Comparison of ENCODE assay signal across 9 cellular contexts in the genomic region with DNA sequence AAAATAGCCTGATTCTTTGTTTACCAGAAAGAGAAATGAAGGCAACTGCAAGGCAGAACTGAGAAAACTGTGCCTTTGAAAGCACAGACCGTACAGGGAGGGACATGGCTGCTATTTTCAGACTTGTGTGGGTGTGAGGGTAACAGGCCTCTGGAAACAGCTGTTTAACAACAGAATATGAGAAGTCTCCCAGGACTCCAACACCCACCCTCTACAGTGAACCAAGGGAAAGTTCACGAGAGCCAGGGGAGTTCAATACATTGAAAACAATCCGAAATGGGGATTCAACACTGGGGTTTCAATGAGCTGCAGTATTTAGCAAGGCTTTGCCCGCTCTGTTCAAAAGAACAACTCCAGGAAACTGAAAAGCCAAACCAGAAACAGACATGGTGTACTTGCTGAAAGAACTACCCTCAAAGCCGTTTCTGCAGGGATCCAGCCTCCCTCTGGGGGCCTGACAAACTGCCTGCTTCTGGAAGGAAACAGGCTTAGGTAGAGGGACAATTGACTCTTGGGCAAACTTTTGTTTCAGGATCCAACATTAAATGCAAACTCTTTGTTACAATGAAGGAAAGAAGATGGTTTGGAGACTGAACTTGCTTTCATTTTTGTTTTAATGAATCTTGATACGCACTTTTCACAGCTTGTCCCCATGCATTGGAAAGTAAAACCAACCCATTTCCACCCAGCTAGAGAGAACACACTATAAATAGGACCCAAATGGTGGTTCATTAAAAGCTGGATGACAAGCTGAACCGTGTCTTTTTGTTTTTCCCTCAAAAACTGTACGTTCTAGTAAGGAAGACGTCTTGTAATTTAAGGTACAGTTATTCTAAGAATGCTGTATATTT.
DNase-seq lines count a peak whose midpoint lies in the region; ATAC-seq and TF ChIP-seq lines count a peak whose summit lies in the region.
"Had no signal": no experiment of that assay in that cellular context is flagged by ENCODE, and none has a peak within 500 bp of the region (broad histone marks: within the 10 kb centered on the region; RNA-seq: fewer than 3 reads in every experiment).

No MANE protein-coding gene starts in this region.

- 24 to 31% methylated on average over 9 of the region's 9 CpGs for WGBS in GM23248 (ENCODE audit: low coverage in 1 of 2, low lambda C conversion rate in 2 of 2, missing lambda C conversion rate in 2 of 2), 2 experiments
- 45 to 66% methylated on average over 9 of the region's 9 CpGs for WGBS in heart right ventricle, 2 donors
- 37 to 56% methylated on average over 9 of the region's 9 CpGs for WGBS in testis, 2 donors
- 61% methylated on average over 9 of the region's 9 CpGs for WGBS in lower leg skin, 2 donors

- no peaks in the 10 kb centered on the region for H4K20me1 ChIP-seq in GM23248 (ENCODE audit: insufficient read depth)

- H3K27ac ChIP-seq in GM23248 (peak overlapping the region; percentile 70), heart right ventricle (peak overlapping the region; percentile 41 to 88 (median 67)), testis (peak overlapping the region; percentile 39 to 76)
- H3K27ac ChIP-seq: KMS-11 had no signal

- H3K4me3 ChIP-seq in GM23248: peak overlapping the region; percentile 54
- peak overlapping the region in 3 of 10 donors; percentile 0 to 29 (median 6) for H3K4me3 ChIP-seq in heart right ventricle
- H3K4me3 ChIP-seq in testis: no peak overlapping the region
- H3K4me3 ChIP-seq in lower leg skin (ENCODE audit: low read depth, poor library complexity, severe bottlenecking): no peak overlapping the region

- H3K9me3 Mint-ChIP-seq in T-helper 2 cell treated with Interferon-gamma antibody and Interleukin-4, amounts not matched to agents 5 μg/mL and 100 μg/mL, for 36 hours: no peaks in the 10 kb centered on the region

- H3K27ac Mint-ChIP-seq in T-helper 2 cell treated with Interferon-gamma antibody and Interleukin-4, amounts not matched to agents 5 μg/mL and 100 μg/mL, for 36 hours: peak overlapping the region; percentile 90

- DNase-seq in GM23248 (peak; percentile 49), heart right ventricle (no peak), testis (peak; percentile 21), left lobe of liver (ENCODE audit: low spot score) (no peak), NCI-H2107 (lab: John Stamatoyannopoulos, UW) (no peak), lower leg skin (ENCODE audit: low spot score in 2 of 2) (no peak)
- peak; percentile 4 for DNase-seq in T-helper 2 cell treated with Interferon-gamma antibody and Interleukin-4, amounts not matched to agents 5 μg/mL and 100 μg/mL, for 36 hours (ENCODE audit: low spot score)

- H3K36me3 ChIP-seq in GM23248 (ENCODE audit: low read depth) (no peaks in the 10 kb centered on the region), heart right ventricle (no peaks in the 10 kb centered on the region), testis (ENCODE audit: low read depth, missing control alignments) (no peaks in the 10 kb centered on the region)

- peaks cover 19% of the 10 kb centered on the region for H3K4me1 ChIP-seq in GM23248 (ENCODE audit: insufficient read depth)
- H3K4me1 ChIP-seq in heart right ventricle: peaks cover 0 to 32% (median 3%) of the 10 kb centered on the region in 9 donors
- no peaks in the 10 kb centered on the region for H3K4me1 ChIP-seq in testis

- H3K9me3 ChIP-seq in GM23248 (ENCODE audit: low read depth) (no peaks in the 10 kb centered on the region), heart right ventricle (no peaks in the 10 kb centered on the region), testis (no peaks in the 10 kb centered on the region)

- H3K27me3 ChIP-seq in GM23248 (replicated peaks; ENCODE audit: insufficient read depth) (no peaks in the 10 kb centered on the region), heart right ventricle (peaks cover 0 to 56% (median 0%) of the 10 kb centered on the region in 7 donors), testis (no peaks in the 10 kb centered on the region)

- TF ChIP-seq POLR2A in testis (IDR thresholded peaks at IDR 0.05): no peak
- no peak for TF ChIP-seq POLR2A in lower leg skin (IDR thresholded peaks at IDR 0.05)

- H3K79me2 ChIP-seq in GM23248 (ENCODE audit: insufficient read depth): no peaks in the 10 kb centered on the region

- TF ChIP-seq CTCF in heart right ventricle (IDR thresholded peaks at IDR 0.05) (no peak), testis (IDR thresholded peaks at IDR 0.05) (no peak), lower leg skin (IDR thresholded peaks at IDR 0.05) (no peak)

- H3K36me3 Mint-ChIP-seq in T-helper 2 cell treated with Interferon-gamma antibody and Interleukin-4, amounts not matched to agents 5 μg/mL and 100 μg/mL, for 36 hours (ENCODE audit: low read depth): peaks cover 4% of the 10 kb centered on the region

- H2AFZ ChIP-seq in GM23248: peak overlapping the region; percentile 92

- H3K4me2 ChIP-seq in GM23248 (ENCODE audit: unreplicated experiment): peak overlapping the region; percentile 68
- H3K4me2 ChIP-seq: KMS-11 had no signal

- H3K27me3 Mint-ChIP-seq in T-helper 2 cell treated with Interferon-gamma antibody and Interleukin-4, amounts not matched to agents 5 μg/mL and 100 μg/mL, for 36 hours (ENCODE audit: low read depth): no peaks in the 10 kb centered on the region

- in situ Hi-C loops in GM23248 (cut with MboI): no loop called here

- H3K9ac ChIP-seq in GM23248: peak overlapping the region; percentile 70
- H3K9ac ChIP-seq: KMS-11 had no signal

- ATAC-seq in GM18502 (IDR thresholded peaks at IDR 0.05; ENCODE audit: poor library complexity, unreplicated experiment) (peak; percentile 90), heart right ventricle (peak; percentile 41 to 93 (median 84)), left lobe of liver (no peak)

- H3K4me3 Mint-ChIP-seq in T-helper 2 cell treated with Interferon-gamma antibody and Interleukin-4, amounts not matched to agents 5 μg/mL and 100 μg/mL, for 36 hours: peak overlapping the region; percentile 80

- no peaks in the 10 kb centered on the region for H3K9me2 ChIP-seq in GM23248 (ENCODE audit: insufficient read depth)

- H3F3A ChIP-seq in GM23248 (ENCODE audit: insufficient read depth): 0 out of 2 replicates have a peak, but pooled peaks cover 11% of the 10 kb centered on the region

- H3K4me1 Mint-ChIP-seq in T-helper 2 cell treated with Interferon-gamma antibody and Interleukin-4, amounts not matched to agents 5 μg/mL and 100 μg/mL, for 36 hours (ENCODE audit: low read depth): peaks cover 42% of the 10 kb centered on the region

- intact Hi-C loops in heart right ventricle (cut with DNase I): loop anchor here in 2 of 10 donors (5.0 to 10.0 kb wide), 3 partner anchors 109 to 369 kb away; no protein-coding TSS in a partner anchor
- intact Hi-C loops in testis (cut with DNase I; ENCODE audit: low total_unique reads): no loop called here
- intact Hi-C loops in lower leg skin (cut with DNase I; ENCODE audit: low total_unique reads): no loop called here

Comparison
In these comparisons a context has a peak if more than half of its experiments do, and no peak if none do; other contexts are left out.
1. DNase-seq: peak in GM23248 (single experiment), T-helper 2 cell treated with Interferon-gamma antibody and Interleukin-4, amounts not matched to agents 5 μg/mL and 100 μg/mL, for 36 hours (single experiment) and testis (single experiment); none in heart right ventricle (0 of 2), left lobe of liver (single experiment), NCI-H2107 (single experiment) and lower leg skin (0 of 2).
2. Peak in every context shown above with its lines, with median percentiles within 50 percentile points of each other: H3K27ac ChIP-seq.